ENCODE assay signal across 12 cellular contexts in the genomic region with DNA sequence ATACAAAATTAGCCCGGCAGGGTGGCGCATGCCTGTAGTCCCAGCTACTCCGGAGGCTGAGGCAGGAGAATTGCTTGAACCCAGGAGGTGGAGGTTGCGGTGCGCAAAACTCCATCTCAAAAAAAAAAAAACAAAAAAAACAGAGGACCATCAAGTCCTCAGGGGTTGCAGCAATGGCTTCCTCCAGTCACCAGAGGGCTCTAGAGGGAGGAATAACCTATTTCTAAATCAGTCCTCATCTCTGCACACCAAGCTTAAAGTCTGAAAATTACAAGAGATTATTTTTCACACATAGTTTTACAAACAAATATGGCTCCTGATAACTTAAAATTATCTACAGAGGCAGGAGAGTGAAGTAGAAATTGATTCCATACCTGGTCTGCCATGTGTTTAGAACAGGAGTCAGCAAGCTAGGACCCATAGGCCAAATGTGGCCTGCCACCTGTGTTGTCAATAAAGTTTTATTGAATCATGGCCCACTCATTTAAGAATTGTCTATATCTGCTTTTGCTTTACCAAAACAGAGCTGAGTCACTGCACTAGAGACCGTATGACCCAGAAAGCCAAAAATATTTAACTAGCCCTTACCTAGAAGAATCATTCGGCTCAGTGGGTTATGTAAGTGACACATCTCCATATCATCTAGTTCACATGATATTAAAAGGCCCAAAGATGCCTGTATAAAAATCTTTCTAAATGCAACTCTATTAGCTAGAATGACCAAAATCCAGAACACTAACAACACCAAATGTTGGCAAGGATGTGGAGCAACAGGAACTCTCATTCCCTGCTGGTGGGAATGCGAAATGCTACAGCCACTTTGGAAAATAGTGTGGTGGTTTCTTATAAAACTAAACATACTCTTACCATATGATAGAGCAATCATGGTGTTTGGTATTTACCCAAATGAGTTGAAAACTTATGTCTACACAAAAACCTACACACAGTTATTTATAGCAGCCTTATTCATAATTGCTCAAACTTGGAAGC.
DNase-seq lines count a peak whose midpoint lies in the region; ATAC-seq and TF ChIP-seq lines count a peak whose summit lies in the region.
"Had no signal": no experiment of that assay in that cellular context is flagged by ENCODE, and none has a peak within 500 bp of the region (broad histone marks: within the 10 kb centered on the region; RNA-seq: fewer than 3 reads in every experiment).

No MANE protein-coding gene starts in this region.

- no peak for TF ChIP-seq POLR2A in thyroid gland (IDR thresholded peaks at IDR 0.05)

- H3K4me3 ChIP-seq in OCI-LY1 (ENCODE audit: low read depth, low read length, poor library complexity, severe bottlenecking) (no peak overlapping the region), epithelial cell of proximal tubule (ENCODE audit: low read depth, low read length) (no peak overlapping the region), thyroid gland (replicated peaks in 1 of 3) (no peak overlapping the region)
- H3K4me3 ChIP-seq: skin epidermis, testis had no signal

- H3K79me2 ChIP-seq in OCI-LY1 (ENCODE audit: insufficient read depth, low read length) = no peaks in the 10 kb centered on the region

- no peaks in the 10 kb centered on the region for H3K9me2 ChIP-seq in OCI-LY1 (ENCODE audit: low read depth, low read length)

- no peak overlapping the region for H3K9ac ChIP-seq in OCI-LY1 (ENCODE audit: low read length)

- DNase-seq in epithelial cell of proximal tubule (ENCODE audit: low read depth) (no peak), CD1c-positive myeloid dendritic cell (ENCODE audit: extremely low spot score) (no peak), thyroid gland (no peak)
- DNase-seq: activated CD4-positive, alpha-beta T cell treated with anti-CD3 and anti-CD28 coated beads, Interleukin-2, amount 10 ng/mL, durations not matched to agents 7 days and 5 days; activated effector memory CD4-positive, alpha-beta T cell treated with Interleukin-2 at 50 U/mL for 16 hours; hypothalamus; testis had no signal

- H3F3A ChIP-seq in OCI-LY1 (ENCODE audit: insufficient read depth, low read length) = no peaks in the 10 kb centered on the region

- WGBS in thyroid gland, 2 donors = 97 to 98% methylated on average over 8 of the region's 8 CpGs

- H4K20me1 ChIP-seq in OCI-LY1 (ENCODE audit: insufficient read depth, low read length) = no peaks in the 10 kb centered on the region

- H3K27me3 ChIP-seq in OCI-LY1 (ENCODE audit: insufficient read depth, low read length) (no peaks in the 10 kb centered on the region), thyroid gland (no peaks in the 10 kb centered on the region)
- H3K27me3 ChIP-seq: testis had no signal

- intact Hi-C loops in thyroid gland (cut with DNase I) = loop anchor here (5.0 to 10.0 kb wide), 2 partner anchors 126 to 207 kb away; partner anchors contain the start of gene FRMD3

- no peaks in the 10 kb centered on the region for H3K4me1 ChIP-seq in OCI-LY1 (ENCODE audit: insufficient read depth, low read length, severe bottlenecking)
- peaks cover 0 to 14% of the 10 kb centered on the region in 2 donors for H3K4me1 ChIP-seq in thyroid gland
- H3K4me1 ChIP-seq: testis had no signal

- H3K27ac ChIP-seq in C4-2B = no peak overlapping the region
- H3K27ac ChIP-seq in OCI-LY1 (ENCODE audit: low read depth, low read length, poor library complexity, severe bottlenecking) = no peak overlapping the region
- no peak overlapping the region for H3K27ac ChIP-seq in thyroid gland
- H3K27ac ChIP-seq: skin epidermis, testis had no signal

- TF ChIP-seq CTCF in C4-2B (conservative IDR thresholded peaks at IDR 0.05) = peak; percentile 37
- peak; percentile 32 for TF ChIP-seq CTCF in GM12873 (IDR thresholded peaks at IDR 0.05; ENCODE audit: insufficient read depth, low read depth, low read length, missing control alignments)
- TF ChIP-seq CTCF in OCI-LY1 (IDR thresholded peaks at IDR 0.05; ENCODE audit: low read length) = peak; percentile 37
- TF ChIP-seq CTCF in epithelial cell of proximal tubule (conservative IDR thresholded peaks at IDR 0.05; ENCODE audit: low read depth, low read length) = peak; percentile 36
- no peak for TF ChIP-seq CTCF in thyroid gland (IDR thresholded peaks at IDR 0.05)

- H3K4me2 ChIP-seq in OCI-LY1 (ENCODE audit: low read length) = no peak overlapping the region

- no peak overlapping the region for H2AFZ ChIP-seq in OCI-LY1 (ENCODE audit: low read length)

- no peak for ATAC-seq in HG03565 (IDR thresholded peaks at IDR 0.05; ENCODE audit: unreplicated experiment)

- no peaks in the 10 kb centered on the region for H3K36me3 ChIP-seq in OCI-LY1 (ENCODE audit: insufficient read depth, low read length)
- no peaks in the 10 kb centered on the region for H3K36me3 ChIP-seq in thyroid gland

- H3K9me3 ChIP-seq in OCI-LY1 (ENCODE audit: low read length) (no peaks in the 10 kb centered on the region), thyroid gland (no peaks in the 10 kb centered on the region)
- H3K9me3 ChIP-seq: testis had no signal

Comparison
In these comparisons a context has a peak if more than half of its experiments do, and no peak if none do; other contexts are left out.
1. CTCF ChIP-seq: peak in C4-2B (single experiment), GM12873 (single experiment), OCI-LY1 (single experiment) and epithelial cell of proximal tubule (single experiment); none in thyroid gland (0 of 6).